In the genomic region with DNA sequence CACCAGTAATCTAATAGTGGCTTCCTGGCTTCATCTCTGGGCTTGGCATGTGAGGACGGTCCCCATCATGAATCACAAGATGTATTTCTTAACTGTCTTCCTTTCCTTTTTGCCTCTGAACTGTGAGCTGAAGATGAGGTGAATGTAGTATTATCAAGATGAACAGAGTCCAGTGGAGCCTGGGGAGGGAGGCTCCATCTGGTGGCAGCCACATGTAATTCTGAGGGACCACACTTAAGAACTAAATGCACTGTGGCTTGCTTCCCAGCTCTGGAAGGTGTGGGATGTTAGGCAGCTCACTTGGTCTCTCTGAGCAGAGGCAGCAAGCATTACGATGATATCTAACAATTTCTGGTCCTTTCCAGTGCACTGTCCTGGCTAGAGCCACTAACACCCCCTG, we compare ENCODE assay signal across 10 cellular contexts.
DNase-seq lines count a peak whose midpoint lies in the region; ATAC-seq, FAIRE-seq and TF ChIP-seq lines count a peak whose summit lies in the region.
"Had no signal": no experiment of that assay in that cellular context is flagged by ENCODE, and none has a peak within 500 bp of the region (broad histone marks: within the 10 kb centered on the region; RNA-seq: fewer than 3 reads in every experiment).

No MANE protein-coding gene starts in this region.

- no peak overlapping the region for H3K4me3 ChIP-seq in adrenal gland
- no peak overlapping the region for H3K4me3 ChIP-seq in kidney epithelial cell (ENCODE audit: low read depth, low read length)

- H3K4me1 ChIP-seq in adrenal gland (replicated peaks in 1 of 2): no peaks in the 10 kb centered on the region

- H3K36me3 ChIP-seq in adrenal gland (replicated peaks in 1 of 2): no peaks in the 10 kb centered on the region
- H3K36me3 ChIP-seq in kidney epithelial cell (ENCODE audit: control insufficient read depth, insufficient read depth, low read length): no peaks in the 10 kb centered on the region

- TF ChIP-seq CTCF in 22Rv1 (IDR thresholded peaks at IDR 0.05): peak; percentile 50
- peak; percentile 23 to 58 (median 42) for TF ChIP-seq CTCF in adrenal gland (IDR thresholded peaks at IDR 0.05)
- peak; percentile 38 for TF ChIP-seq CTCF in kidney epithelial cell (IDR thresholded peaks at IDR 0.05; ENCODE audit: insufficient read depth, low read length, poor library complexity, severe bottlenecking)

- DNase-seq in GM18507 (ENCODE audit: extremely low spot score, insufficient read length, low read depth) (no peak), adrenal gland (peak in 5 of 7 donors; percentile 16 to 66 (median 27)), kidney epithelial cell (ENCODE audit: low read depth) (no peak), NCI-H2171 (lab: John Stamatoyannopoulos, UW) (no peak)
- DNase-seq: activated CD4-positive, alpha-beta T cell treated with anti-CD3 and anti-CD28 coated beads for 1 hour had no signal

- FAIRE-seq in GM18507 (lab: Jason Lieb, UNC): peak; percentile 45
- FAIRE-seq: G401.6 had no signal

- H3K9me3 ChIP-seq in adrenal gland (replicated peaks in 1 of 3): no peaks in the 10 kb centered on the region

- H3K27ac ChIP-seq in 22Rv1 (no peak overlapping the region), adrenal gland (no peak overlapping the region)

- intact Hi-C loops in adrenal gland (cut with DNase I): no loop called here

- no peak for TF ChIP-seq POLR2A in adrenal gland (IDR thresholded peaks at IDR 0.05)

- ATAC-seq in HG02571 (IDR thresholded peaks at IDR 0.05; ENCODE audit: unreplicated experiment): no peak
- no peak for ATAC-seq in GM21367 (IDR thresholded peaks at IDR 0.05; ENCODE audit: unreplicated experiment)
- ATAC-seq in HG02973 (IDR thresholded peaks at IDR 0.05; ENCODE audit: unreplicated experiment): no peak

- H3K27me3 ChIP-seq in adrenal gland: no peaks in the 10 kb centered on the region
- no peaks in the 10 kb centered on the region for H3K27me3 ChIP-seq in kidney epithelial cell (ENCODE audit: control insufficient read depth, insufficient read depth, low read length)

- 28 to 46% (median 32%) methylated on average over 2 of the region's 2 CpGs for WGBS in adrenal gland, 4 donors

Comparison
In these comparisons a context has a peak if more than half of its experiments do, and no peak if none do; other contexts are left out.
1. DNase-seq: peak in adrenal gland (5 of 7); none in GM18507 (single experiment), kidney epithelial cell (single experiment) and NCI-H2171 (single experiment).
2. Peak in every context shown above with its lines, with median percentiles within 50 percentile points of each other: CTCF ChIP-seq.